Comparison of ENCODE assay signal across 9 cellular contexts in the genomic region with DNA sequence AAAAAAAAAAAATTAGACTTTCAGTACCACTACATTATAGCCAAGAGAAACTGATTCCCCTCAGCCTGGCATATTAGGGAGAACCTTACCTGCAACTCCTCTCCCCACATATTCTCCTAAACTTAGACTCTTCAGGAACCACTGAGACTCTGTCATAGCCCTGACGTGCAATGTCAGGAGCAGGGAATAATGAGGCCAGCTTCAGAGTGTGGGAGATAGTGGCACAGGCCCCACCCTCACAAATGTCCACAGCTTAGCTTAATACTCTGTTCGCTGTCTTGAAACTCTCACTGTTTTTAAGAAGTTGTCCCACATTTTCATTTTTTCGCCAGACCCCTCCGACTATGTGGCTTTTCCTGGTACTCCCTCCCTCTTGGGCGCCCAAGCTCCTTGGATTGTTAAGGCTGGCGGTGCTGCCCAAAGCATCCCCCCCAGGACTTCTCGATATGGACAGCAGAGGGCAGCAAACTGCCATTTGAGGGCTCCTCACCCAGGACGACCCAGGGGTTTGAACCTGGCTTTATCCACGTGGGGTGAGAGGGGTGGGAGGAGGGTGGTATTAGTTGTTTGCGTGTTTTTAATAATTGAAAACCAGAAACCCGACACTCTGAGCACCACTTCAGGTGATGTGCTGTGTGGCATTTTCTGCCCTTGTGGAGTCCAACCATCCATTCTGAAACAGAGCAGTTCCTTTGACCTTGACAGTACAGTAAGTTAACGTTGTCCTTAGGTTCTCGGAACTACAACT. TPM values are rescaled to one million over a fixed set of nuclear protein-coding genes. Genes with fewer than 3 reads are reported as not detected.
A peak's percentile ranks its signal among the peaks of the same experiment; 100 is the strongest.
DNase-seq lines count a peak whose midpoint lies in the region; ATAC-seq and TF ChIP-seq lines count a peak whose summit lies in the region.
"Had no signal": no experiment of that assay in that cellular context is flagged by ENCODE, and none has a peak within 500 bp of the region (broad histone marks: within the 10 kb centered on the region; RNA-seq: fewer than 3 reads in every experiment).

No MANE protein-coding gene starts in this region.

- H3K36me3 Mint-ChIP-seq in Calu3 (ENCODE audit: insufficient read depth, unreplicated experiment): no peaks in the 10 kb centered on the region

- H3K4me1 Mint-ChIP-seq in Calu3 (ENCODE audit: low read depth, unreplicated experiment): peaks cover 16% of the 10 kb centered on the region

- no peaks in the 10 kb centered on the region for H3K4me1 ChIP-seq in vagina

- H3K36me3 ChIP-seq in vagina: no peaks in the 10 kb centered on the region

- H3K4me3 ChIP-seq in vagina: no peak overlapping the region

- intact Hi-C loops in Calu3 (cut with micrococcal nuclease; ENCODE audit: unreplicated experiment): loop anchor here (1.0 kb wide), 3 partner anchors 188 to 243 kb away; no protein-coding TSS in a partner anchor
- intact Hi-C loops in posterior cingulate gyrus (cut with DNase I): loop anchor here (1.0 to 5.0 kb wide), 4 partner anchors 189 to 633 kb away; no protein-coding TSS in a partner anchor
- intact Hi-C loops in vagina (cut with DNase I): loop anchor here (10.0 kb wide), 1 partner anchor 381 kb away; no protein-coding TSS in a partner anchor

- no peaks in the 10 kb centered on the region for H3K9me3 ChIP-seq in vagina

- no peaks in the 10 kb centered on the region for H3K27me3 ChIP-seq in vagina

- POLR2A ChIA-PET in RWPE1 (lab: Yijun Ruan, JAX; ENCODE audit: low non-redundant PET): no interaction called here

- no TSS peak for BruUV-seq in Calu3 (replicated peaks; lab: Mats Ljungman, UMichigan)

- TF ChIP-seq CTCF in Calu3 (IDR thresholded peaks at IDR 0.05; ENCODE audit: unreplicated experiment): peak; percentile 87
- peak; percentile 84 for TF ChIP-seq CTCF in RWPE1 (conservative IDR thresholded peaks at IDR 0.05; ENCODE audit: low read depth)
- peak; percentile 62 to 90 (median 76) for TF ChIP-seq CTCF in vagina (IDR thresholded peaks at IDR 0.05)

- no peak overlapping the region for H3K27ac Mint-ChIP-seq in Calu3 (ENCODE audit: unreplicated experiment)
- H3K27ac Mint-ChIP-seq: dendritic cell treated with granulocyte-macrophage colony-stimulating factor and Interleukin-4, amounts not matched to agents 40 ng/mL and 50 ng/mL, for 4 days had no signal

- CTCF ChIA-PET in Calu3 (lab: Charles Lee) (interaction anchor here (0.6 to 1.5 kb wide), 17 partner anchors 16 to 674 kb away, joined by 3 to 9 read pairs (median 4); a partner anchor contains a TSS), RWPE1 (lab: Yijun Ruan, JAX) (interaction anchor here (0.5 to 3.6 kb wide), 26 partner anchors 11 to 1452 kb away, joined by 3 to 16 read pairs (median 3); no protein-coding TSS in a partner anchor)

- peak; percentile 84 for DNase-seq in Calu3
- DNase-seq in HuH-7.5 (ENCODE audit: low spot score): peak; percentile 67
- DNase-seq in RWPE1 (ENCODE audit: low spot score): peak; percentile 84
- DNase-seq in activated naive CD4-positive, alpha-beta T cell (lab: John Stamatoyannopoulos, UW): peak; percentile 11 to 36 (median 23)
- peak; percentile 14 for DNase-seq in glomerular endothelial cell (ENCODE audit: extremely low read depth, low read depth, low spot score)
- peak; percentile 33 to 94 (median 74) for DNase-seq in posterior cingulate gyrus
- no peak for DNase-seq in vagina (ENCODE audit: extremely low spot score in 2 of 2)

- H3K9me3 Mint-ChIP-seq in Calu3 (ENCODE audit: low read depth, unreplicated experiment): no peaks in the 10 kb centered on the region
- H3K9me3 Mint-ChIP-seq: dendritic cell treated with granulocyte-macrophage colony-stimulating factor and Interleukin-4, amounts not matched to agents 40 ng/mL and 50 ng/mL, for 4 days had no signal

- TF ChIP-seq POLR2A in vagina (IDR thresholded peaks at IDR 0.05): no peak

- no peak overlapping the region for H3K4me3 Mint-ChIP-seq in Calu3 (ENCODE audit: low read depth, unreplicated experiment)
- H3K4me3 Mint-ChIP-seq: dendritic cell treated with granulocyte-macrophage colony-stimulating factor and Interleukin-4, amounts not matched to agents 40 ng/mL and 50 ng/mL, for 4 days had no signal

- H3K27me3 Mint-ChIP-seq in Calu3 (ENCODE audit: unreplicated experiment): no peaks in the 10 kb centered on the region
- H3K27me3 Mint-ChIP-seq: dendritic cell treated with granulocyte-macrophage colony-stimulating factor and Interleukin-4, amounts not matched to agents 40 ng/mL and 50 ng/mL, for 4 days had no signal

- ATAC-seq in GM21360 (IDR thresholded peaks at IDR 0.05; ENCODE audit: unreplicated experiment): peak; percentile 92

- H3K27ac ChIP-seq in RWPE1: no peak overlapping the region
- H3K27ac ChIP-seq in vagina: no peak overlapping the region

RNA-seq across cellular contexts. Expression of a gene that starts 45.2 kb away (rescaled TPM):
- 8.7 and 10.0 TPM in 2 replicates for total RNA-seq in Calu3 (2022)
- 0.23 and 0.34 TPM in 2 replicates for total RNA-seq in glomerular endothelial cell
- total RNA-seq in vagina: 3.7 TPM

Comparison
In these comparisons a context has a peak if more than half of its experiments do, and no peak if none do; other contexts are left out.
1. DNase-seq: peak in Calu3 (single experiment), HuH-7.5 (single experiment), RWPE1 (single experiment), activated naive CD4-positive, alpha-beta T cell (4 of 4), glomerular endothelial cell (single experiment) and posterior cingulate gyrus (10 of 10); none in vagina (0 of 2).
2. Peak in every context shown above with its lines, with median percentiles within 50 percentile points of each other: CTCF ChIP-seq.